In the genomic region with DNA sequence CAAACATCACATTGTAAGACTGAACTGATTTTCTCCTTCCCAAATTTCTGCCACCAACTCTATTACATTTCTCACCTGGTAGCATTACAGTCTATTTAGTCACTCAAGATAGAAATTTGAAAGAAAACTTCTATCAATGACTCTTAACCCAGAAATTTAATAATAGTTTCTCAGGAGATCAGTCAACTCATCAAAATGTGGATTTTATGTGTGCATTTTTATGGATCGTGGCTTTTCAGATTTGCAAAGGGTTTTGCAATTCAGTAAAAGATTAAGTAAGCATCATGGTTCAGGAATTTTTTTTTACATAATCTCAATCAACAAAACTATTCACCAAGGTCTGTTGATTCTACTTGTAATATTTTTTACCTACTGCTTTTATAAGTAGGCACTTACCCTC, we compare ENCODE assay signal across 29 cellular contexts.
DNase-seq lines count a peak whose midpoint lies in the region; ATAC-seq, FAIRE-seq and TF ChIP-seq lines count a peak whose summit lies in the region.
"Had no signal": no experiment of that assay in that cellular context is flagged by ENCODE, and none has a peak within 500 bp of the region (broad histone marks: within the 10 kb centered on the region; RNA-seq: fewer than 3 reads in every experiment).

No MANE protein-coding gene starts in this region.

- H3K4me1 Mint-ChIP-seq in CD4-positive, alpha-beta T cell (ENCODE audit: low read depth): peaks cover 3% of the 10 kb centered on the region
- H3K4me1 Mint-ChIP-seq in T-cell: no peaks in the 10 kb centered on the region
- H3K4me1 Mint-ChIP-seq: activated CD4-positive, alpha-beta T cell treated with anti-CD3 and anti-CD28 coated beads, Interleukin-2, amount 10 ng/mL, durations not matched to agents 24 days and 14 days; activated naive CD8-positive, alpha-beta T cell treated with anti-CD3 and anti-CD28 coated beads, Interleukin-2, amount 50 U/mL, for 24 hours; brain; stimulated activated naive CD8-positive, alpha-beta T cell treated with anti-CD3 and anti-CD28 coated beads, Interleukin-15, amount 100 ng/mL, for 72 hours had no signal

- no peak for ATAC-seq in CD4-positive, alpha-beta T cell (ENCODE audit: poor library complexity)
- ATAC-seq in GM18517 (IDR thresholded peaks at IDR 0.05; ENCODE audit: unreplicated experiment) (no peak), T-cell (replicated peaks in 1 of 4) (no peak)
- ATAC-seq: activated naive CD8-positive, alpha-beta T cell treated with anti-CD3 and anti-CD28 coated beads, Interleukin-2, amount 50 U/mL, for 24 hours; stimulated activated naive CD8-positive, alpha-beta T cell treated with anti-CD3 and anti-CD28 coated beads, Interleukin-15, amount 100 ng/mL, for 72 hours had no signal

- POLR2A ChIA-PET in CD4-positive, alpha-beta T cell (lab: Charles Lee): no interaction called here
- POLR2A ChIA-PET in T-cell (lab: Charles Lee): no interaction called here

- H3K4me1 ChIP-seq in adipocyte (ENCODE audit: control insufficient read depth, insufficient read depth, low read length) (peaks cover 12% of the 10 kb centered on the region), suprapubic skin (no peaks in the 10 kb centered on the region)
- H3K4me1 ChIP-seq: BLaER1, prostate gland, transverse colon had no signal

- CTCF ChIA-PET in CD4-positive, alpha-beta T cell (lab: Charles Lee): no interaction called here
- CTCF ChIA-PET in T-cell (lab: Charles Lee): interaction anchor here (0.6 to 0.7 kb wide), 2 partner anchors 13 to 942 kb away, joined by 4 read pairs; no protein-coding TSS in a partner anchor

- no peaks in the 10 kb centered on the region for H3K27me3 Mint-ChIP-seq in CD4-positive, alpha-beta T cell
- no peaks in the 10 kb centered on the region for H3K27me3 Mint-ChIP-seq in T-cell
- H3K27me3 Mint-ChIP-seq: activated CD4-positive, alpha-beta T cell treated with anti-CD3 and anti-CD28 coated beads, Interleukin-2, amount 10 ng/mL, durations not matched to agents 24 days and 14 days; activated naive CD8-positive, alpha-beta T cell treated with anti-CD3 and anti-CD28 coated beads, Interleukin-2, amount 50 U/mL, for 24 hours; brain; stimulated activated naive CD8-positive, alpha-beta T cell treated with anti-CD3 and anti-CD28 coated beads, Interleukin-15, amount 100 ng/mL, for 72 hours had no signal

- no peaks in the 10 kb centered on the region for H3K27me3 ChIP-seq in adipocyte (replicated peaks; ENCODE audit: control insufficient read depth, insufficient read depth, low read length)
- H3K27me3 ChIP-seq in suprapubic skin: no peaks in the 10 kb centered on the region
- H3K27me3 ChIP-seq in CD4-positive, alpha-beta T cell (ENCODE audit: control insufficient read depth, insufficient read depth, low read length): no peaks in the 10 kb centered on the region
- H3K27me3 ChIP-seq: BLaER1, transverse colon had no signal

- peak overlapping the region; percentile 29 for H3K4me3 ChIP-seq in adipocyte (ENCODE audit: low read length)
- no peak overlapping the region for H3K4me3 ChIP-seq in suprapubic skin
- H3K4me3 ChIP-seq: BLaER1, prostate gland, transverse colon had no signal

- H3K36me3 ChIP-seq in adipocyte (ENCODE audit: control insufficient read depth, insufficient read depth, low read length, severe bottlenecking): no peaks in the 10 kb centered on the region
- no peaks in the 10 kb centered on the region for H3K36me3 ChIP-seq in suprapubic skin
- H3K36me3 ChIP-seq: BLaER1, prostate gland, transverse colon, WERI-Rb-1 had no signal

- intact Hi-C loops in CD4-positive, alpha-beta T cell (cut with DNase I, micrococcal nuclease): loop anchor here in 1 of 2 experiments (5.0 kb wide), 1 partner anchor 51 kb away; no protein-coding TSS in a partner anchor

- H3K9ac ChIP-seq in adipocyte (ENCODE audit: low read length): peak overlapping the region; percentile 46
- H3K9ac ChIP-seq: BLaER1 had no signal

- no peak for TF ChIP-seq CTCF in suprapubic skin (IDR thresholded peaks at IDR 0.05)
- no peak for TF ChIP-seq CTCF in CD4-positive, alpha-beta T cell (IDR thresholded peaks at IDR 0.05)

- H3K36me3 Mint-ChIP-seq in CD4-positive, alpha-beta T cell (ENCODE audit: low read depth): peaks cover 36% of the 10 kb centered on the region
- H3K36me3 Mint-ChIP-seq in T-cell: peaks cover 10% of the 10 kb centered on the region
- H3K36me3 Mint-ChIP-seq: brain had no signal

- no peak overlapping the region for H3K27ac Mint-ChIP-seq in CD4-positive, alpha-beta T cell
- peak overlapping the region in 1 of 2 donors; percentile 5 for H3K27ac Mint-ChIP-seq in T-cell
- H3K27ac Mint-ChIP-seq: activated CD4-positive, alpha-beta T cell treated with anti-CD3 and anti-CD28 coated beads, Interleukin-2, amount 10 ng/mL, durations not matched to agents 24 days and 14 days; activated naive CD8-positive, alpha-beta T cell treated with anti-CD3 and anti-CD28 coated beads, Interleukin-2, amount 50 U/mL, for 24 hours; brain; stimulated activated naive CD8-positive, alpha-beta T cell treated with anti-CD3 and anti-CD28 coated beads, Interleukin-15, amount 100 ng/mL, for 72 hours had no signal

- peak; percentile 24 for FAIRE-seq in GM12892 (lab: Jason Lieb, UNC)
- FAIRE-seq: frontal cortex had no signal

- no peak for TF ChIP-seq EP300 in suprapubic skin (IDR thresholded peaks at IDR 0.05)

- 67% methylated on average over 1 of the region's 1 CpG for WGBS in suprapubic skin

- peak; percentile 11 for DNase-seq in AG08395 (ENCODE audit: low spot score)
- DNase-seq in GM12892 (ENCODE audit: insufficient read length): no peak
- DNase-seq in adipocyte (ENCODE audit: low read depth): peak; percentile 58
- DNase-seq in iris pigment epithelial cell (ENCODE audit: low read depth): peak; percentile 24
- DNase-seq in suprapubic skin (ENCODE audit: low spot score in 2 of 2): no peak
- DNase-seq in CD4-positive, alpha-beta T cell: no peak
- DNase-seq in T-cell: no peak
- DNase-seq: activated CD4-positive, alpha-beta T cell treated with anti-CD3 and anti-CD28 coated beads, Interleukin-2, amount 10 ng/mL, durations not matched to agents 24 days and 14 days; activated naive CD8-positive, alpha-beta T cell treated with anti-CD3 and anti-CD28 coated beads, Interleukin-2, amount 50 U/mL, for 24 hours; activated T-cell treated with anti-CD3 and anti-CD28 coated beads, Interleukin-2, amount 50 U/mL, for 48 hours; COR-L47; DND-41; erythroblast; GOT3; mesendoderm; NCI-H1105; NCI-H187 treated with DMSO at 0.1 percent for 48 hours; NCI-H2171 treated with DMSO at 0.1 percent for 48 hours; NCI-H524; Right ventricle myocardium superior; stimulated activated naive CD8-positive, alpha-beta T cell treated with anti-CD3 and anti-CD28 coated beads, Interleukin-15, amount 100 ng/mL, for 72 hours; T1000; transverse colon; WERI-Rb-1 had no signal

- H3K9me3 Mint-ChIP-seq in CD4-positive, alpha-beta T cell: peaks cover 17% of the 10 kb centered on the region
- H3K9me3 Mint-ChIP-seq in T-cell: peaks cover 9 to 24% (median 10%) of the 10 kb centered on the region in 3 donors

- no peak overlapping the region for H3K4me3 Mint-ChIP-seq in CD4-positive, alpha-beta T cell
- no peak overlapping the region for H3K4me3 Mint-ChIP-seq in T-cell
- H3K4me3 Mint-ChIP-seq: activated CD4-positive, alpha-beta T cell treated with anti-CD3 and anti-CD28 coated beads, Interleukin-2, amount 10 ng/mL, durations not matched to agents 24 days and 14 days; activated naive CD8-positive, alpha-beta T cell treated with anti-CD3 and anti-CD28 coated beads, Interleukin-2, amount 50 U/mL, for 24 hours; brain; stimulated activated naive CD8-positive, alpha-beta T cell treated with anti-CD3 and anti-CD28 coated beads, Interleukin-15, amount 100 ng/mL, for 72 hours had no signal

- H3K9me3 ChIP-seq in adipocyte (ENCODE audit: control insufficient read depth, low read length): no peaks in the 10 kb centered on the region
- no peaks in the 10 kb centered on the region for H3K9me3 ChIP-seq in suprapubic skin
- H3K9me3 ChIP-seq in CD4-positive, alpha-beta T cell (ENCODE audit: control insufficient read depth, low read length): peaks cover 5% of the 10 kb centered on the region
- H3K9me3 ChIP-seq: prostate gland, transverse colon had no signal

- no peak for TF ChIP-seq POLR2A in GM12892 (IDR thresholded peaks at IDR 0.05; ENCODE audit: low read depth, low read length)
- TF ChIP-seq POLR2A in suprapubic skin (IDR thresholded peaks at IDR 0.05): no peak

- no peak overlapping the region for H3K27ac ChIP-seq in suprapubic skin
- H3K27ac ChIP-seq in CD4-positive, alpha-beta T cell (ENCODE audit: low read depth, low read length): no peak overlapping the region
- H3K27ac ChIP-seq: BLaER1, prostate gland, transverse colon, WERI-Rb-1 had no signal

Comparison
In these comparisons a context has a peak if more than half of its experiments do, and no peak if none do; other contexts are left out.
1. DNase-seq: peak in AG08395 (single experiment), adipocyte (single experiment) and iris pigment epithelial cell (single experiment); none in GM12892 (single experiment), suprapubic skin (0 of 2), CD4-positive, alpha-beta T cell (0 of 10) and T-cell (0 of 34).